10 cellular contexts compared by ENCODE assay signal in the genomic region with DNA sequence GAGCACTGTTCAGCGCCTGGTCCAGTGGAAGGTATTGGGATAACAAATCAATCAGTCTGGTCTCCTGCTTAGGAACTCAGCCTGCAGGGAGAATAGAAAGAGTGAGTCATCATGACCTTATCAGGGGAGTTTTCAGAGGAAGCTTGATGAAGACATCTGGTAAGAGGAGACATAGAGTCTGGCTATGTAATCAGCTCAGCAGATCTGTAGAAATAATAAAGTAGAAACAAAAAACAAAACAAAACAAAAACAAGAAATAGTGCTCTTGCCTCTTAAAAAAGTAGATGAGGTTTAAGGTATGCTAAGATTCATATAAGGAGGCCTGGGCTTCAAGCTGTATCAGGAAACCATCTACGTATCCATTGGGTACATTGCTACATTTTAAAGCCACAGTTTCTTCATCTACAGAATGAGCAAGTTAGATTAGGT.
DNase-seq lines count a peak whose midpoint lies in the region; ATAC-seq and TF ChIP-seq lines count a peak whose summit lies in the region.
"Had no signal": no experiment of that assay in that cellular context is flagged by ENCODE, and none has a peak within 500 bp of the region (broad histone marks: within the 10 kb centered on the region; RNA-seq: fewer than 3 reads in every experiment).

No MANE protein-coding gene starts in this region.

- ATAC-seq in RWPE2 (ENCODE audit: low read depth) (peak; percentile 88), HG02840 (IDR thresholded peaks at IDR 0.05; ENCODE audit: low FRiP score, unreplicated experiment) (no peak), GM19455 (IDR thresholded peaks at IDR 0.05; ENCODE audit: unreplicated experiment) (no peak)
- peak; percentile 40 for ATAC-seq in stimulated activated effector memory CD8-positive, alpha-beta T cell treated with anti-CD3 and anti-CD28 coated beads, Interleukin-12 subunit alpha, Interleukin-12 subunit beta, amount 100 ng/mL, for 72 hours

- H3K4me1 Mint-ChIP-seq in stimulated activated effector memory CD8-positive, alpha-beta T cell treated with anti-CD3 and anti-CD28 coated beads, Interleukin-12 subunit alpha, Interleukin-12 subunit beta, amount 100 ng/mL, for 72 hours, result peaks cover 17% of the 10 kb centered on the region
- H3K4me1 Mint-ChIP-seq: B cell had no signal

- H3K4me3 ChIP-seq in RWPE2 (ENCODE audit: severe bottlenecking), result no peak overlapping the region
- H3K4me3 ChIP-seq in fibroblast of mammary gland (ENCODE audit: control insufficient read depth, low read depth, low read length), result no peak overlapping the region

- no peaks in the 10 kb centered on the region for H3K36me3 Mint-ChIP-seq in stimulated activated effector memory CD8-positive, alpha-beta T cell treated with anti-CD3 and anti-CD28 coated beads, Interleukin-12 subunit alpha, Interleukin-12 subunit beta, amount 100 ng/mL, for 72 hours

- H3K27me3 ChIP-seq in RWPE2 (ENCODE audit: insufficient read depth, poor library complexity, severe bottlenecking), result no peaks in the 10 kb centered on the region

- no peak overlapping the region for H3K27ac ChIP-seq in RWPE2 (ENCODE audit: poor library complexity, severe bottlenecking)

- H3K9me3 ChIP-seq in RWPE2 (ENCODE audit: severe bottlenecking), result no peaks in the 10 kb centered on the region

- TF ChIP-seq CTCF in RWPE2 (IDR thresholded peaks at IDR 0.05; ENCODE audit: poor library complexity, severe bottlenecking), result no peak
- no peak for TF ChIP-seq CTCF in fibroblast of mammary gland (conservative IDR thresholded peaks at IDR 0.05; ENCODE audit: control insufficient read depth, insufficient read depth, low read depth, low read length)

- H3K4me1 ChIP-seq in RWPE2 (ENCODE audit: insufficient read depth, poor library complexity, severe bottlenecking), result no peaks in the 10 kb centered on the region

- no peak overlapping the region for H3K27ac Mint-ChIP-seq in stimulated activated effector memory CD8-positive, alpha-beta T cell treated with anti-CD3 and anti-CD28 coated beads, Interleukin-12 subunit alpha, Interleukin-12 subunit beta, amount 100 ng/mL, for 72 hours
- H3K27ac Mint-ChIP-seq: B cell had no signal

- H3K9me3 Mint-ChIP-seq in stimulated activated effector memory CD8-positive, alpha-beta T cell treated with anti-CD3 and anti-CD28 coated beads, Interleukin-12 subunit alpha, Interleukin-12 subunit beta, amount 100 ng/mL, for 72 hours, result no peaks in the 10 kb centered on the region

- H3K36me3 ChIP-seq in RWPE2 (ENCODE audit: low read depth), result no peaks in the 10 kb centered on the region

- DNase-seq in SKM-1 treated with dmso at 0.1 percent for 144 hours (lab: John Stamatoyannopoulos, UW; ENCODE audit: unreplicated experiment) (peak; percentile 28), SKM-1 (lab: John Stamatoyannopoulos, UW; ENCODE audit: unreplicated experiment) (no peak), RWPE2 (ENCODE audit: low spot score) (no peak), fibroblast of mammary gland (ENCODE audit: low read depth) (peak; percentile 88), NCI-H748 (lab: John Stamatoyannopoulos, UW; ENCODE audit: unreplicated experiment) (no peak)
- DNase-seq in stimulated activated effector memory CD8-positive, alpha-beta T cell treated with anti-CD3 and anti-CD28 coated beads, Interleukin-12 subunit alpha, Interleukin-12 subunit beta, amount 100 ng/mL, for 72 hours (ENCODE audit: low spot score in 2 of 2), result no peak
- DNase-seq: NCI-H1105 treated with DMSO at 0.1 percent for 48 hours had no signal

- H3K4me3 Mint-ChIP-seq in stimulated activated effector memory CD8-positive, alpha-beta T cell treated with anti-CD3 and anti-CD28 coated beads, Interleukin-12 subunit alpha, Interleukin-12 subunit beta, amount 100 ng/mL, for 72 hours, result no peak overlapping the region
- H3K4me3 Mint-ChIP-seq: B cell had no signal

Comparison
In these comparisons a context has a peak if more than half of its experiments do, and no peak if none do; other contexts are left out.
1. DNase-seq: peak in SKM-1 treated with dmso at 0.1 percent for 144 hours (single experiment) and fibroblast of mammary gland (single experiment); none in SKM-1 (single experiment), RWPE2 (single experiment), stimulated activated effector memory CD8-positive, alpha-beta T cell treated with anti-CD3 and anti-CD28 coated beads, Interleukin-12 subunit alpha, Interleukin-12 subunit beta, amount 100 ng/mL, for 72 hours (0 of 2) and NCI-H748 (single experiment).
2. ATAC-seq: peak in RWPE2 (single experiment) and stimulated activated effector memory CD8-positive, alpha-beta T cell treated with anti-CD3 and anti-CD28 coated beads, Interleukin-12 subunit alpha, Interleukin-12 subunit beta, amount 100 ng/mL, for 72 hours (single experiment); none in HG02840 (single experiment) and GM19455 (single experiment).